1 cellular context compared by ENCODE assay signal in genomic region chr1:44775930-44776748, GRCh38.
A peak's percentile ranks its signal among the peaks of the same experiment; 100 is the strongest.
TF ChIP-seq lines count a peak whose summit lies in the region.

No MANE protein-coding gene starts in this region.

TF ChIP-seq in GM12878, 131 proteins besides CTCF, POLR2A, EP300 and RAD21:
- TF ChIP-seq RAD51 (IDR thresholded peaks at IDR 0.05) (no peak), NKRF (conservative IDR thresholded peaks at IDR 0.05) (0 out of 2 replicates have a peak, but pooled peaks have one; percentile 75), CREB1 (IDR thresholded peaks at IDR 0.05; ENCODE audit: low read depth) (0 out of 2 replicates have a peak, but pooled peaks have one; percentile 22), SPI1 (IDR thresholded peaks at IDR 0.05; ENCODE audit: borderline replicate concordance, insufficient read depth, low read depth, low read length) (no peak), LARP7 (IDR thresholded peaks at IDR 0.05) (0 out of 2 replicates have a peak, but pooled peaks have one; percentile 63), E4F1 (IDR thresholded peaks at IDR 0.05; ENCODE audit: borderline replicate concordance, partially characterized antibody) (no peak), SIN3A (IDR thresholded peaks at IDR 0.05; ENCODE audit: low read depth, low read length) (0 out of 2 replicates have a peak, but pooled peaks have one; percentile 22), EGR1 (IDR thresholded peaks at IDR 0.05; ENCODE audit: borderline replicate concordance in 1 of 2, low read depth in 2 of 2, low read length in 2 of 2) (0 out of 3 replicates have a peak, but pooled peaks of 1 of the 2 experiments have one; percentile 13), ZNF687 (IDR thresholded peaks at IDR 0.05) (no peak)
